ENCODE assay signal across 11 cellular contexts in genomic region chr21:46455575-46456385, GRCh38. TPM values are rescaled to one million over a fixed set of nuclear protein-coding genes. Genes with fewer than 3 reads are reported as not detected.
A peak's percentile ranks its signal among the peaks of the same experiment; 100 is the strongest.
DNase-seq lines count a peak whose midpoint lies in the region; TF ChIP-seq lines count a peak whose summit lies in the region.
"Had no signal": no experiment of that assay in that cellular context is flagged by ENCODE, and none has a peak within 500 bp of the region (broad histone marks: within the 10 kb centered on the region; RNA-seq: fewer than 3 reads in every experiment).

No MANE protein-coding gene starts in this region.

- no peaks in the 10 kb centered on the region for H3K27me3 ChIP-seq in ACC112 (ENCODE audit: insufficient read depth, low read length)

- peaks cover 57% of the 10 kb centered on the region for H3K79me2 ChIP-seq in ACC112 (ENCODE audit: control insufficient read depth, insufficient read depth, low read length, unreplicated experiment)

- peaks cover 40% of the 10 kb centered on the region for H3K4me1 ChIP-seq in ACC112 (ENCODE audit: control insufficient read depth, insufficient read depth, low read length, unreplicated experiment)

- H3K27ac Mint-ChIP-seq in brain = peak overlapping the region in 4 of 5 experiments; percentile 26 to 77 (median 59)

- no peak for TF ChIP-seq RAD21 in Ishikawa (IDR thresholded peaks at IDR 0.05; ENCODE audit: low read depth)

- no peak for TF ChIP-seq EP300 in Ishikawa (IDR thresholded peaks at IDR 0.05; ENCODE audit: borderline replicate concordance)

- no peaks in the 10 kb centered on the region for H3K36me3 ChIP-seq in ACC112 (ENCODE audit: insufficient read depth, low read length)

- H3K9me3 Mint-ChIP-seq in brain = peaks cover 0 to 2% (median 0%) of the 10 kb centered on the region in 5 experiments
- H3K9me3 Mint-ChIP-seq: activated CD4-positive, alpha-beta T cell treated with anti-CD3 and anti-CD28 coated beads, Interleukin-2, amount 10 ng/mL, durations not matched to agents 7 days and 5 days had no signal

- peak overlapping the region; percentile 90 for H3K4me3 ChIP-seq in ACC112 (ENCODE audit: low read depth, low read length)

- TF ChIP-seq CTCF in brain (conservative IDR thresholded peaks at IDR 0.05) = no peak
- no peak for TF ChIP-seq CTCF in GM13977 (IDR thresholded peaks at IDR 0.05; ENCODE audit: extremely low read depth, insufficient read depth, missing control alignments)

- peak overlapping the region in 4 of 5 experiments; percentile 71 to 93 (median 82) for H3K4me3 Mint-ChIP-seq in brain

- in situ Hi-C loops in ACHN (cut with HindIII; ENCODE audit: low pct_ligation_motif_present, low pct_unique_long_range_greater_than_20kb, low sequenced_read_pairs) = no loop called here
- in situ Hi-C loops in GM13977 (cut with MboI; ENCODE audit: low pct_unique_long_range_greater_than_20kb, low sequenced_read_pairs, unreplicated experiment) = loop anchor here (5.0 kb wide), 1 partner anchor 48 kb away; no protein-coding TSS in a partner anchor

- peak overlapping the region; percentile 40 for H3K27ac ChIP-seq in ACC112 (ENCODE audit: low read depth, low read length)

- peaks cover 3% of the 10 kb centered on the region for H3K36me3 Mint-ChIP-seq in brain

- no peak overlapping the region for H2AFZ ChIP-seq in ACC112 (ENCODE audit: low read length, unreplicated experiment)

- H3K27me3 Mint-ChIP-seq in brain = peaks cover 4% of the 10 kb centered on the region
- H3K27me3 Mint-ChIP-seq: activated CD4-positive, alpha-beta T cell treated with anti-CD3 and anti-CD28 coated beads, Interleukin-2, amount 10 ng/mL, durations not matched to agents 7 days and 5 days had no signal

- peaks cover 39% of the 10 kb centered on the region for H3K4me1 Mint-ChIP-seq in brain

- DNase-seq in lung microvascular endothelial cell (ENCODE audit: low read depth in 2 of 2) = peak; percentile 96 to 97
- DNase-seq in stimulated activated CD4-positive, alpha-beta T cell treated with anti-CD3 and anti-CD28 coated beads, Interleukin-2, amount 100 ng/mL, for 48 hours = no peak
- DNase-seq in ACHN = no peak
- no peak for DNase-seq in GM13977 (ENCODE audit: low spot score)
- DNase-seq in T1000 (lab: John Stamatoyannopoulos, UW) = no peak
- DNase-seq: activated CD4-positive, alpha-beta T cell treated with anti-CD3 and anti-CD28 coated beads, Interleukin-2, amount 10 ng/mL, durations not matched to agents 7 days and 5 days; GOT3; NCI-H146 had no signal

TF ChIP-seq in Ishikawa, 13 proteins besides CTCF, POLR2A, EP300 and RAD21:
- TF ChIP-seq CEBPB (IDR thresholded peaks at IDR 0.05) = no peak
- TF ChIP-seq TAF1 (IDR thresholded peaks at IDR 0.05; ENCODE audit: low read depth) = no peak
- no peak for TF ChIP-seq REST (IDR thresholded peaks at IDR 0.05; ENCODE audit: low read depth)
- TF ChIP-seq NFIC (IDR thresholded peaks at IDR 0.05) = peak; percentile 60
- TF ChIP-seq, protein P1, sequence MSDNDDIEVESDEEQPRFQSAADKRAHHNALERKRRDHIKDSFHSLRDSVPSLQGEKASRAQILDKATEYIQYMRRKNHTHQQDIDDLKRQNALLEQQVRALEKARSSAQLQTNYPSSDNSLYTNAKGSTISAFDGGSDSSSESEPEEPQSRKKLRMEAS (IDR thresholded peaks at IDR 0.05) = no peak
- no peak for TF ChIP-seq TCF12 (IDR thresholded peaks at IDR 0.05; ENCODE audit: low read depth)

RNA-seq across cellular contexts. Expression of gene DIP2A, which starts 2.9 kb away (rescaled TPM):
- 10.2 TPM for polyA plus RNA-seq in brain (ENCODE audit: insufficient read depth, low read depth, low replicate concordance)
- 18.1 and 29.8 TPM in 2 replicates for total RNA-seq in lung microvascular endothelial cell

Comparison
In these comparisons a context has a peak if more than half of its experiments do, and no peak if none do; other contexts are left out.
1. DNase-seq: peak in lung microvascular endothelial cell (2 of 2); none in stimulated activated CD4-positive, alpha-beta T cell treated with anti-CD3 and anti-CD28 coated beads, Interleukin-2, amount 100 ng/mL, for 48 hours (0 of 2), ACHN (single experiment), GM13977 (single experiment) and T1000 (single experiment).